In the genomic region with DNA sequence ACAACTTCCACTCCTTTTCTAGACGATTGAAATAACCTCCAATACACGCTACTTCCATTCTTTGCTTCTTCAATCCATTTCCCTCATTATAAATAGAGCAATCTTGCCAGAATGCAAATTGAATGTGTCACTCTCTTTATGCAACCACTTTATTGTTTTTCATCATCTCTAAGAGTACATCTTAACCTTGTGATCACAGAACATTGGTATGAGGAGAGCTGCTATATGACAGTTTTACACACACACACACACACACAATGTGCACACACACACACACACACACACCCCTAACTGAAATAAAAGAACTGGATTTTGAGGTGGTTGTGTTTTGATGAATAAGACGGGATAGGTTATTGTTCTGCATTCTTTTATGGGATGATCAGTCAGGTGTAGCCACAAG, we compare ENCODE assay signal across 1 cellular context.
TF ChIP-seq lines count a peak whose summit lies in the region.

No MANE protein-coding gene starts in this region.

TF ChIP-seq in GM23338, 12 proteins besides CTCF, POLR2A, EP300 and RAD21 (continued from another document):
- no peak for TF ChIP-seq REST (IDR thresholded peaks at IDR 0.05; ENCODE audit: unreplicated experiment)
- TF ChIP-seq CREB1 (CRISPR knock-in tag; IDR thresholded peaks at IDR 0.05; ENCODE audit: low read depth) = no peak
TF ChIP-seq in GM23338: peak in this region for 0.
